Comparison of ENCODE assay signal across 10 cellular contexts in genomic region chr3:47347217-47347801, GRCh38. TPM values are rescaled to one million over a fixed set of nuclear protein-coding genes. Genes with fewer than 3 reads are reported as not detected.
DNase-seq lines count a peak whose midpoint lies in the region; ATAC-seq and TF ChIP-seq lines count a peak whose summit lies in the region.
"Had no signal": no experiment of that assay in that cellular context is flagged by ENCODE, and none has a peak within 500 bp of the region (broad histone marks: within the 10 kb centered on the region; RNA-seq: fewer than 3 reads in every experiment).

No MANE protein-coding gene starts in this region.

- no peaks in the 10 kb centered on the region for H4K20me1 ChIP-seq in BLaER1

- H3K4me1 ChIP-seq in BLaER1, result peaks cover 44% of the 10 kb centered on the region

- no peaks in the 10 kb centered on the region for H3K36me3 Mint-ChIP-seq in natural killer cell
- peaks cover 6% of the 10 kb centered on the region for H3K36me3 Mint-ChIP-seq in natural killer cell treated with Interleukin-12 subunit alpha and Interleukin-12 subunit beta and Interleukin-15 and Interleukin-18, amount 100 ng/mL, for 72 hours

- DNase-seq in LHCN-M2 (ENCODE audit: low read depth) (peak; percentile 78), fibroblast of mammary gland (ENCODE audit: low read depth) (peak; percentile 65), natural killer cell (no peak), NCI-H146 treated with DMSO at 0.1 percent for 48 hours (lab: John Stamatoyannopoulos, UW; ENCODE audit: unreplicated experiment) (no peak)
- DNase-seq in natural killer cell treated with Interleukin-12 subunit alpha and Interleukin-12 subunit beta and Interleukin-15 and Interleukin-18, amount 100 ng/mL, for 72 hours (ENCODE audit: low spot score), result no peak

- peak overlapping the region in 1 of 2 donors; percentile 20 for H3K27ac Mint-ChIP-seq in natural killer cell
- H3K27ac Mint-ChIP-seq in natural killer cell treated with Interleukin-12 subunit alpha and Interleukin-12 subunit beta and Interleukin-15 and Interleukin-18, amount 100 ng/mL, for 72 hours, result no peak overlapping the region
- H3K27ac Mint-ChIP-seq: activated naive CD8-positive, alpha-beta T cell had no signal

- H3K27me3 Mint-ChIP-seq in natural killer cell (ENCODE audit: low read depth in 2 of 2), result no peaks in the 10 kb centered on the region
- H3K27me3 Mint-ChIP-seq in natural killer cell treated with Interleukin-12 subunit alpha and Interleukin-12 subunit beta and Interleukin-15 and Interleukin-18, amount 100 ng/mL, for 72 hours, result no peaks in the 10 kb centered on the region
- H3K27me3 Mint-ChIP-seq: activated naive CD8-positive, alpha-beta T cell had no signal

- H3K36me3 ChIP-seq in BLaER1, result peaks cover 32% of the 10 kb centered on the region

- H3K9me3 Mint-ChIP-seq in natural killer cell, result no peaks in the 10 kb centered on the region
- no peaks in the 10 kb centered on the region for H3K9me3 Mint-ChIP-seq in natural killer cell treated with Interleukin-12 subunit alpha and Interleukin-12 subunit beta and Interleukin-15 and Interleukin-18, amount 100 ng/mL, for 72 hours

- ATAC-seq in GM21367 (IDR thresholded peaks at IDR 0.05; ENCODE audit: unreplicated experiment) (peak; percentile 61), natural killer cell (no peak), HG03521 (IDR thresholded peaks at IDR 0.05; ENCODE audit: unreplicated experiment) (no peak)
- ATAC-seq in natural killer cell treated with Interleukin-12 subunit alpha and Interleukin-12 subunit beta and Interleukin-15 and Interleukin-18, amount 100 ng/mL, for 72 hours, result no peak

- intact Hi-C loops in natural killer cell (cut with micrococcal nuclease), result no loop called here

- H3K4me3 Mint-ChIP-seq in natural killer cell, result no peak overlapping the region
- no peak overlapping the region for H3K4me3 Mint-ChIP-seq in natural killer cell treated with Interleukin-12 subunit alpha and Interleukin-12 subunit beta and Interleukin-15 and Interleukin-18, amount 100 ng/mL, for 72 hours
- H3K4me3 Mint-ChIP-seq: activated naive CD8-positive, alpha-beta T cell had no signal

- no peak overlapping the region for H3K27ac ChIP-seq in BLaER1
- H3K27ac ChIP-seq: skin epidermis had no signal

- no peaks in the 10 kb centered on the region for H3K27me3 ChIP-seq in BLaER1

- H3K4me1 Mint-ChIP-seq in natural killer cell, result peaks cover 14 to 15% of the 10 kb centered on the region in 2 donors
- H3K4me1 Mint-ChIP-seq in natural killer cell treated with Interleukin-12 subunit alpha and Interleukin-12 subunit beta and Interleukin-15 and Interleukin-18, amount 100 ng/mL, for 72 hours (ENCODE audit: low read depth in 2 of 2), result peaks cover 3 to 6% of the 10 kb centered on the region in 2 donors

- TF ChIP-seq CTCF in fibroblast of mammary gland (conservative IDR thresholded peaks at IDR 0.05; ENCODE audit: control insufficient read depth, insufficient read depth, low read depth, low read length), result no peak
- TF ChIP-seq CTCF in natural killer cell (IDR thresholded peaks at IDR 0.05), result no peak

- H3K9ac ChIP-seq in BLaER1, result no peak overlapping the region

- no peaks in the 10 kb centered on the region for H3K9me3 ChIP-seq in BLaER1

- H3K4me3 ChIP-seq in BLaER1, result no peak overlapping the region
- no peak overlapping the region for H3K4me3 ChIP-seq in fibroblast of mammary gland (ENCODE audit: control insufficient read depth, low read depth, low read length)
- H3K4me3 ChIP-seq: skin epidermis had no signal

- peak overlapping the region; percentile 77 for H3K4me2 ChIP-seq in BLaER1

RNA-seq across cellular contexts. Expression of gene PTPN23, which starts 33.5 kb away (rescaled TPM):
- total RNA-seq in LHCN-M2 (2014; rRNA removed) (15.2 and 16.7 TPM in 2 replicates), natural killer cell (10 to 100 TPM; 49.3 to 73.6 (median 52.0) TPM)
- polyA plus RNA-seq in LHCN-M2 (2012), result 31.5 TPM
- 10 to 100 TPM; 30.5 to 45.3 TPM for total RNA-seq in natural killer cell treated with Interleukin-12 subunit alpha and Interleukin-12 subunit beta and Interleukin-15 and Interleukin-18, amount 100 ng/mL, for 72 hours

Comparison
In these comparisons a context has a peak if more than half of its experiments do, and no peak if none do; other contexts are left out.
1. DNase-seq: peak in LHCN-M2 (single experiment) and fibroblast of mammary gland (single experiment); none in natural killer cell (single experiment), NCI-H146 treated with DMSO at 0.1 percent for 48 hours (single experiment) and natural killer cell treated with Interleukin-12 subunit alpha and Interleukin-12 subunit beta and Interleukin-15 and Interleukin-18, amount 100 ng/mL, for 72 hours (single experiment).